ENCODE assay signal across 9 cellular contexts in the genomic region with DNA sequence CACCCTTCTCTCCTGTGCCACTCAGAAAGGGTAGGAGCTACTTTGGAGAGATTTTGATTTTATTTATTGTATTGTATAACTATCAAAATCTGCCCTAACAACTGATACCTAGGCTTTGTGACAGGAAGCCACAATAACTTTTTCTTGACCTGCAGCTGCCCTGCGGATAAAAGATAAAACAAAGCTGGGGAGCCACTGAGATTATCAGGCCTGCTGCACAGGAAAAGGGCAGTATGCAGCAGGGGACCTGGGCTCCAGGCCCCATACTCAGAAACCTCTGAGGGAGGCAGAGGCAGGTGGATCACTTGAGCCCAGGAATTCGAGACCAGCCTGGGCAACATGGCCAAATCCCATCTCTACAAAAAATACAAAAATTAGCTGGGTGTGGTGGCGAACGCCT. TPM values are rescaled to one million over a fixed set of nuclear protein-coding genes. Genes with fewer than 3 reads are reported as not detected.
DNase-seq lines count a peak whose midpoint lies in the region; ATAC-seq and TF ChIP-seq lines count a peak whose summit lies in the region.
"Had no signal": no experiment of that assay in that cellular context is flagged by ENCODE, and none has a peak within 500 bp of the region (broad histone marks: within the 10 kb centered on the region; RNA-seq: fewer than 3 reads in every experiment).

No MANE protein-coding gene starts in this region.

- H3K36me3 Mint-ChIP-seq in stimulated activated naive CD8-positive, alpha-beta T cell treated with anti-CD3 and anti-CD28 coated beads, Interleukin-15, Interleukin-2, amounts not matched to agents 100 ng/mL and 50 ng/mL, for 24 hours (ENCODE audit: low read depth): no peaks in the 10 kb centered on the region
- H3K36me3 Mint-ChIP-seq in nephron progenitor cell (ENCODE audit: low read depth): peaks cover 9% of the 10 kb centered on the region

- TF ChIP-seq CTCF in coronary artery (IDR thresholded peaks at IDR 0.05) (no peak), nephron progenitor cell (IDR thresholded peaks at IDR 0.05) (no peak)

- H3K27ac ChIP-seq in coronary artery: peak overlapping the region; percentile 86 to 97

- H3K4me3 Mint-ChIP-seq in stimulated activated naive CD8-positive, alpha-beta T cell treated with anti-CD3 and anti-CD28 coated beads, Interleukin-15, Interleukin-2, amounts not matched to agents 100 ng/mL and 50 ng/mL, for 24 hours: peak overlapping the region; percentile 76
- peak overlapping the region; percentile 81 for H3K4me3 Mint-ChIP-seq in nephron progenitor cell

- H3K4me3 ChIP-seq in coronary artery: no peak overlapping the region

- H3K9me3 Mint-ChIP-seq in stimulated activated naive CD8-positive, alpha-beta T cell treated with anti-CD3 and anti-CD28 coated beads, Interleukin-15, Interleukin-2, amounts not matched to agents 100 ng/mL and 50 ng/mL, for 24 hours: no peaks in the 10 kb centered on the region
- H3K9me3 Mint-ChIP-seq in nephron progenitor cell: no peaks in the 10 kb centered on the region

- H3K27ac Mint-ChIP-seq in stimulated activated naive CD8-positive, alpha-beta T cell treated with anti-CD3 and anti-CD28 coated beads, Interleukin-15, Interleukin-2, amounts not matched to agents 100 ng/mL and 50 ng/mL, for 24 hours: no peak overlapping the region
- peak overlapping the region; percentile 53 for H3K27ac Mint-ChIP-seq in nephron progenitor cell

- DNase-seq in stimulated activated naive CD8-positive, alpha-beta T cell treated with anti-CD3 and anti-CD28 coated beads, Interleukin-15, Interleukin-2, amounts not matched to agents 100 U/mL and 50 U/mL, for 24 hours: no peak
- DNase-seq in coronary artery (ENCODE audit: low spot score): no peak
- no peak for DNase-seq in nephron progenitor cell
- no peak for DNase-seq in NCI-H510A (lab: John Stamatoyannopoulos, UW)
- DNase-seq in HT-29 (ENCODE audit: low spot score): no peak
- no peak for DNase-seq in stimulated activated CD8-positive, alpha-beta memory T cell treated with anti-CD3 and anti-CD28 coated beads, Interleukin-4, amount 100 ng/mL, for 48 hours
- DNase-seq: PC-3 had no signal

- H3K27me3 Mint-ChIP-seq in stimulated activated naive CD8-positive, alpha-beta T cell treated with anti-CD3 and anti-CD28 coated beads, Interleukin-15, Interleukin-2, amounts not matched to agents 100 ng/mL and 50 ng/mL, for 24 hours: peaks cover 3% of the 10 kb centered on the region
- H3K27me3 Mint-ChIP-seq in nephron progenitor cell (ENCODE audit: low read depth, poor library complexity): peaks cover 8% of the 10 kb centered on the region

- ATAC-seq in stimulated activated naive CD8-positive, alpha-beta T cell treated with anti-CD3 and anti-CD28 coated beads, Interleukin-15, Interleukin-2, amounts not matched to agents 100 U/mL and 50 U/mL, for 24 hours: no peak
- ATAC-seq in GM18519 (IDR thresholded peaks at IDR 0.05; ENCODE audit: low FRiP score, unreplicated experiment): no peak

- peaks cover 16% of the 10 kb centered on the region for H3K4me1 Mint-ChIP-seq in stimulated activated naive CD8-positive, alpha-beta T cell treated with anti-CD3 and anti-CD28 coated beads, Interleukin-15, Interleukin-2, amounts not matched to agents 100 ng/mL and 50 ng/mL, for 24 hours (ENCODE audit: low read depth)
- H3K4me1 Mint-ChIP-seq in nephron progenitor cell: peaks cover 41% of the 10 kb centered on the region

RNA-seq across cellular contexts. Expression of a gene that starts 1.0 kb away (rescaled TPM):
- 30.8 and 31.2 TPM in 2 replicates for total RNA-seq in HT-29 (2014; rRNA removed; shearing (Covaris generic))

RNA-seq across cellular contexts. Expression of a gene that starts 5.5 kb away (rescaled TPM):
- total RNA-seq in HT-29 (2014; rRNA removed; shearing (Covaris generic)): 0.15 and 0.18 TPM in 2 replicates
- total RNA-seq: PC-3 had no signal

RNA-seq across cellular contexts. Expression of a gene that starts 20.2 kb away (rescaled TPM):
- 284 and 289 TPM in 2 replicates for total RNA-seq in HT-29 (2014; rRNA removed; shearing (Covaris generic))

RNA-seq across cellular contexts. Expression of a gene that starts 24.6 kb away (rescaled TPM):
- 93.1 and 95.4 TPM in 2 replicates for total RNA-seq in HT-29 (2014; rRNA removed; shearing (Covaris generic))

RNA-seq across cellular contexts. Expression of a gene that starts 24.8 kb away (rescaled TPM):
- total RNA-seq in HT-29 (2014; rRNA removed; shearing (Covaris generic)): 2.3 and 2.9 TPM in 2 replicates
